Comparison of ENCODE assay signal across 9 cellular contexts in the genomic region with DNA sequence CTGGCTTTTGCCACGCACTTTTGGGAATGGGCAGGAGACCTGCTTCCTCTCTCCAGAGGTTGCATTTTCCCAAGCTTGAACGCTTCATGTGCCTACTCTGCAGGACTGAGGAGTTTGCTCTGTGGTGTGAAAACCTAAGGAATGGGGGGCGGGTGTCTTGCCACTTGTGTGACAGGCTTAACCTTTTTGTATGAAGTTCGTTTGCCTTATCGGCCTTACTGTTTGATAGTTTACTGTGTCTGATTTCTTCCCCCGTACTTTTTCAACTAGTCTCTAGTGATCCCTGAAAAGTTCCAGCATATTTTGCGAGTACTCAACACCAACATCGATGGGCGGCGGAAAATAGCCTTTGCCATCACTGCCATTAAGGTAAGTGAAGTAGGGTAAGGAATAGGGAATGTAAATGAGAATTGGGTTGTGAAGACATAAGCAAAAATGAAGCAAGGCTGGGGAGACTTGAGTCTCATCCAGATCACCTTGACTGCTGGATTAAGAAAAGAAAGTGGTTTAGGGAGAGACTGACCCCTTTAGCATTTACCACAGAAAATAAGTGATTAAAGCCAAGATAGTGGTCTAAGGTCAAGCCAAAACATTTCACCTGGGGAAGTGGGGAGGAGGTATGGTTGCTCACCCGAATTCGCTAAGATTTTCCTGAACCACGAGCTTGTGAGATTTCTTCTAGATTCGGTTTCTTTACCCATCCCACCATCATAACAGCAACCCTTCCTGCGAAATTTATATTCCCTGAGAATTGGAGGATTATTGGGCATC. TPM values are rescaled to one million over a fixed set of nuclear protein-coding genes. Genes with fewer than 3 reads are reported as not detected.
DNase-seq lines count a peak whose midpoint lies in the region; ATAC-seq, FAIRE-seq and TF ChIP-seq lines count a peak whose summit lies in the region.
"Had no signal": no experiment of that assay in that cellular context is flagged by ENCODE, and none has a peak within 500 bp of the region (broad histone marks: within the 10 kb centered on the region; RNA-seq: fewer than 3 reads in every experiment).

No MANE protein-coding gene starts in this region.

- H3K27ac ChIP-seq in K562 (ENCODE audit: extremely low read depth, low read depth, low read length) (peak overlapping the region; percentile 98), lower lobe of right lung (peak overlapping the region; percentile 91)

- intact Hi-C loops in K562 (cut with micrococcal nuclease) (loop anchor here (1.0 to 10.0 kb wide), 2 partner anchors 45 to 302 kb away; partner anchors contain the start of gene ZBTB22), lower lobe of right lung (cut with DNase I) (no loop called here)

- H3K4me1 Mint-ChIP-seq in activated T-cell treated with anti-CD3 and anti-CD28 coated beads, Interleukin-2, amount 50 U/mL, for 72 hours (ENCODE audit: low read depth) = peaks cover 66% of the 10 kb centered on the region
- peaks cover 46% of the 10 kb centered on the region for H3K4me1 Mint-ChIP-seq in type B pancreatic cell (ENCODE audit: unreplicated experiment)

- H3K4me1 ChIP-seq in K562 (replicated peaks in 1 of 2; ENCODE audit: control insufficient read depth in 2 of 2, insufficient read depth in 2 of 2, low read length in 2 of 2) (peaks cover 20 to 38% of the 10 kb centered on the region in 2 experiments), lower lobe of right lung (peaks cover 61% of the 10 kb centered on the region)

- no peak for TF ChIP-seq CTCF in K562 (IDR thresholded peaks at IDR 0.05 in 2 of 3, conservative IDR thresholded peaks at IDR 0.05 in 1 of 3; ENCODE audit: insufficient read depth in 2 of 3, low read depth in 1 of 3, low read length in 3 of 3)
- no peak for TF ChIP-seq CTCF in lower lobe of right lung (IDR thresholded peaks at IDR 0.05)
- TF ChIP-seq CTCF in type B pancreatic cell (conservative IDR thresholded peaks at IDR 0.05) = no peak

- peaks cover 42% of the 10 kb centered on the region for H4K20me1 ChIP-seq in K562 (replicated peaks; ENCODE audit: control insufficient read depth, insufficient read depth, low read length)

- no peaks in the 10 kb centered on the region for H3K9me1 ChIP-seq in K562 (ENCODE audit: control insufficient read depth, insufficient read depth, low read length)

- no peaks in the 10 kb centered on the region for H3K9me3 ChIP-seq in K562 (replicated peaks; ENCODE audit: control insufficient read depth, insufficient read depth, low read depth, low read length)
- no peaks in the 10 kb centered on the region for H3K9me3 ChIP-seq in lower lobe of right lung

- H3K27me3 ChIP-seq in K562 (ENCODE audit: control insufficient read depth in 2 of 2, insufficient read depth in 2 of 2, low read length in 2 of 2) (no peaks in the 10 kb centered on the region; a peak in 1 of 5 replicates), lower lobe of right lung (ENCODE audit: low read depth) (no peaks in the 10 kb centered on the region)

- no peaks in the 10 kb centered on the region for H3K9me3 Mint-ChIP-seq in activated T-cell treated with anti-CD3 and anti-CD28 coated beads, Interleukin-2, amount 50 U/mL, for 72 hours
- no peaks in the 10 kb centered on the region for H3K9me3 Mint-ChIP-seq in type B pancreatic cell

- peak overlapping the region; percentile 98 for H3K27ac Mint-ChIP-seq in activated T-cell treated with anti-CD3 and anti-CD28 coated beads, Interleukin-2, amount 50 U/mL, for 72 hours
- H3K27ac Mint-ChIP-seq in type B pancreatic cell = peak overlapping the region; percentile 100

- 0% methylated on average over 15 of the region's 15 CpGs for WGBS in K562 (ENCODE audit: insufficient coverage, low coverage, missing lambda C conversion rate)

- no peak for DNase-seq in activated T-cell treated with anti-CD3 and anti-CD28 coated beads, Interleukin-2, amount 50 U/mL, for 72 hours
- DNase-seq in activated T-cell treated with anti-CD3 and anti-CD28 coated beads, Interleukin-2, amount 50 U/mL, for 1 hour = no peak
- DNase-seq in K562 (ENCODE audit: extremely low read depth in 1 of 4, low spot score in 3 of 4) = peak in 2 of 4 experiments; percentile 40 to 45
- DNase-seq in lower lobe of right lung = no peak
- no peak for DNase-seq in type B pancreatic cell (ENCODE audit: extremely low spot score, unreplicated experiment)
- no peak for DNase-seq in COR-L47 (lab: John Stamatoyannopoulos, UW)

- no peak for ATAC-seq in activated T-cell treated with anti-CD3 and anti-CD28 coated beads, Interleukin-2, amount 50 U/mL, for 72 hours (replicated peaks in 1 of 2)
- ATAC-seq in K562 (peak; percentile 0; the same call in 1 of the 3 replicates), lower lobe of right lung (no peak), GM21367 (IDR thresholded peaks at IDR 0.05; ENCODE audit: unreplicated experiment) (no peak), GM19467 (IDR thresholded peaks at IDR 0.05; ENCODE audit: unreplicated experiment) (no peak)

- H2AFZ ChIP-seq in K562 (ENCODE audit: low read depth, low read length) = peak overlapping the region; percentile 42; the same call in 1 of the 2 replicates

- in situ Hi-C loops in K562 (cut with MboI) = loop anchor here (10.0 kb wide), 1 partner anchor 132 kb away; no protein-coding TSS in a partner anchor

- peaks cover 76% of the 10 kb centered on the region for H3K36me3 ChIP-seq in K562 (ENCODE audit: control insufficient read depth, insufficient read depth, low read length)
- peaks cover 61% of the 10 kb centered on the region for H3K36me3 ChIP-seq in lower lobe of right lung

- peaks cover 28 to 54% of the 10 kb centered on the region in 2 donors for H3K36me3 Mint-ChIP-seq in activated T-cell treated with anti-CD3 and anti-CD28 coated beads, Interleukin-2, amount 50 U/mL, for 72 hours (ENCODE audit: insufficient read depth in 2 of 2)
- peaks cover 39% of the 10 kb centered on the region for H3K36me3 Mint-ChIP-seq in type B pancreatic cell

- peaks cover 68% of the 10 kb centered on the region for H3K79me2 ChIP-seq in K562 (ENCODE audit: control insufficient read depth, insufficient read depth, low read length)

- CTCF ChIA-PET in K562 (lab: Yijun Ruan, JAX; ENCODE audit: low intra/inter-chr PET ratio) = no interaction called here

- peak overlapping the region; percentile 99 for H3K4me2 ChIP-seq in K562 (ENCODE audit: insufficient read depth, low read length)

- H3K4me3 Mint-ChIP-seq in activated T-cell treated with anti-CD3 and anti-CD28 coated beads, Interleukin-2, amount 50 U/mL, for 72 hours = peak overlapping the region; percentile 94 to 98
- peak overlapping the region; percentile 98 for H3K4me3 Mint-ChIP-seq in type B pancreatic cell

- no peak for FAIRE-seq in K562 (lab: Jason Lieb, UNC)

- no peaks in the 10 kb centered on the region for H3K27me3 Mint-ChIP-seq in activated T-cell treated with anti-CD3 and anti-CD28 coated beads, Interleukin-2, amount 50 U/mL, for 72 hours (ENCODE audit: low read depth)
- H3K27me3 Mint-ChIP-seq in type B pancreatic cell = no peaks in the 10 kb centered on the region

- BruUV-seq in K562 (replicated peaks; lab: Mats Ljungman, UMichigan) = TSS peak; percentile 66

- peak overlapping the region; percentile 92 to 100 for H3K9ac ChIP-seq in K562 (ENCODE audit: insufficient read depth in 1 of 2, low read depth in 2 of 2, low read length in 2 of 2)

- no peak; the same call in 1 of the 2 replicates for TF ChIP-seq POLR2A in K562 (conservative IDR thresholded peaks at IDR 0.05)

- TF ChIP-seq RAD21 in K562 (CRISPR knock-in tag; conservative IDR thresholded peaks at IDR 0.05 in 1 of 2, IDR thresholded peaks at IDR 0.05 in 1 of 2) = no peak

- POLR2A ChIA-PET in K562 (lab: Yijun Ruan, JAX) = interaction anchor here (0.5 to 3.2 kb wide), 38 partner anchors 9 to 1758 kb away, joined by 3 to 47 read pairs (median 4); partner anchors contain the start of genes HSD17B8, HSPA1B, KIFC1 and PFDN6

- peak overlapping the region; percentile 93 for H3K4me3 ChIP-seq in K562
- peak overlapping the region; percentile 83 for H3K4me3 ChIP-seq in lower lobe of right lung

- no peak for TF ChIP-seq EP300 in K562 (IDR thresholded peaks at IDR 0.05; ENCODE audit: low read length)

RNA-seq across cellular contexts. Expression of gene RPS18, which starts 0.7 kb away (rescaled TPM):
- 1,000 to 10,000 TPM; 4,335 to 4,825 TPM for total RNA-seq in activated T-cell treated with anti-CD3 and anti-CD28 coated beads, Interleukin-2, amount 50 U/mL, for 72 hours
- 573 and 845 TPM in 2 replicates for total RNA-seq in K562 (2011; cell fraction: chromatin; rRNA removed; ENCODE audit: low replicate concordance)
- total RNA-seq in K562 (2011; cell fraction: nucleolus; rRNA removed) = 1,781 and 2,022 TPM in 2 replicates
- 2,244 and 4,596 TPM in 2 replicates for total RNA-seq in K562 (2011; cell fraction: nucleoplasm; rRNA removed)
- total RNA-seq in K562 (2014; rRNA removed) = 7,421 and 7,756 TPM in 2 replicates
- total RNA-seq in K562 (2014; rRNA removed; fragmentation: Illumina TruSeq; extraction: Trizol) = 8,131 and 8,358 TPM in 2 replicates
- 6,830 and 6,840 TPM in 2 replicates for total RNA-seq in K562 (2015; rRNA removed; fragmentation: Illumina TruSeq; extraction: Trizol)
- total RNA-seq in K562 (2021) = 5,023 and 5,547 TPM in 2 replicates
- 10,924 and 13,776 TPM in 2 replicates for polyA plus RNA-seq in K562 (2011; rRNA removed)
- polyA plus RNA-seq in K562 (2011; cell fraction: cytosol; rRNA removed) = 9,974 and 14,279 TPM in 2 replicates
- polyA plus RNA-seq in K562 (2011; cell fraction: nucleus; rRNA removed) = 3,080 and 5,551 TPM in 2 replicates
- 10,450 and 11,249 TPM in 2 replicates for polyA plus RNA-seq in K562 (2012)
- 6,410 and 6,519 TPM in 2 replicates for polyA plus RNA-seq in K562 (2014; fragmentation: Illumina TruSeq; extraction: Trizol)
- over 10,000 TPM; 14,899 to 17,516 TPM for polyA plus RNA-seq in K562 (2014; fragmentation: Nextera tagmentation; extraction: Ambion mirVana)
- 10,223 and 10,563 TPM in 2 replicates for polyA plus RNA-seq in K562 (2014; rRNA removed)
- polyA minus RNA-seq in K562 (2011; rRNA and poly(A)+ RNA removed) = 5,821 and 6,481 TPM in 2 replicates
- 1,459 and 1,756 TPM in 2 replicates for polyA minus RNA-seq in K562 (2011; cell fraction: cytosol; rRNA and poly(A)+ RNA removed)
- 337 and 777 TPM in 2 replicates for polyA minus RNA-seq in K562 (2011; cell fraction: nucleus; rRNA and poly(A)+ RNA removed)
- 1,662 TPM for total RNA-seq in lower lobe of right lung
- 3,043 and 3,480 TPM in 2 replicates for total RNA-seq in type B pancreatic cell (ENCODE audit: low replicate concordance)

RNA-seq across cellular contexts. Expression of gene VPS52, which starts 0.9 kb away (rescaled TPM):
- 10 to 100 TPM; 50.7 to 54.9 TPM for total RNA-seq in activated T-cell treated with anti-CD3 and anti-CD28 coated beads, Interleukin-2, amount 50 U/mL, for 72 hours
- 400 and 717 TPM in 2 replicates for total RNA-seq in K562 (2011; cell fraction: chromatin; rRNA removed; ENCODE audit: low replicate concordance)
- 323 and 336 TPM in 2 replicates for total RNA-seq in K562 (2011; cell fraction: nucleolus; rRNA removed)
- 335 and 348 TPM in 2 replicates for total RNA-seq in K562 (2011; cell fraction: nucleoplasm; rRNA removed)
- total RNA-seq in K562 (2014; rRNA removed) = 40.2 and 41.7 TPM in 2 replicates
- total RNA-seq in K562 (2014; rRNA removed; fragmentation: Illumina TruSeq; extraction: Trizol) = 37.6 and 38.0 TPM in 2 replicates
- 37.0 and 40.9 TPM in 2 replicates for total RNA-seq in K562 (2015; rRNA removed; fragmentation: Illumina TruSeq; extraction: Trizol)
- 60.2 and 67.1 TPM in 2 replicates for total RNA-seq in K562 (2021)
- polyA plus RNA-seq in K562 (2011; rRNA removed) = 103 and 149 TPM in 2 replicates
- 129 and 132 TPM in 2 replicates for polyA plus RNA-seq in K562 (2011; cell fraction: cytosol; rRNA removed)
- polyA plus RNA-seq in K562 (2011; cell fraction: nucleus; rRNA removed) = 844 and 952 TPM in 2 replicates
- 56.6 and 77.5 TPM in 2 replicates for polyA plus RNA-seq in K562 (2012)
- 71.9 and 84.9 TPM in 2 replicates for polyA plus RNA-seq in K562 (2014; fragmentation: Illumina TruSeq; extraction: Trizol)
- polyA plus RNA-seq in K562 (2014; fragmentation: Nextera tagmentation; extraction: Ambion mirVana) = 10 to 100 TPM; 24.4 to 37.6 TPM
- polyA plus RNA-seq in K562 (2014; rRNA removed) = 68.2 and 69.7 TPM in 2 replicates
- polyA minus RNA-seq in K562 (2011; rRNA and poly(A)+ RNA removed) = 149 and 152 TPM in 2 replicates
- polyA minus RNA-seq in K562 (2011; cell fraction: cytosol; rRNA and poly(A)+ RNA removed) = 43.4 and 43.6 TPM in 2 replicates
- 174 and 254 TPM in 2 replicates for polyA minus RNA-seq in K562 (2011; cell fraction: nucleus; rRNA and poly(A)+ RNA removed)
- total RNA-seq in lower lobe of right lung = 59.7 TPM
- 54.7 and 62.4 TPM in 2 replicates for total RNA-seq in type B pancreatic cell (ENCODE audit: low replicate concordance)

RNA-seq across cellular contexts. Expression of gene B3GALT4, which starts 4.4 kb away (rescaled TPM):
- total RNA-seq in activated T-cell treated with anti-CD3 and anti-CD28 coated beads, Interleukin-2, amount 50 U/mL, for 72 hours = 10 to 100 TPM; 10.1 to 14.2 TPM
- 1.4 and 7.8 TPM in 2 replicates for total RNA-seq in K562 (2011; cell fraction: chromatin; rRNA removed; ENCODE audit: low replicate concordance)
- total RNA-seq in K562 (2011; cell fraction: nucleolus; rRNA removed) = 9.2 and 10.9 TPM in 2 replicates
- 3.7 and 4.7 TPM in 2 replicates for total RNA-seq in K562 (2011; cell fraction: nucleoplasm; rRNA removed)
- total RNA-seq in K562 (2014; rRNA removed) (1.3 and 2.6 TPM in 2 replicates), K562 (2014; rRNA removed; fragmentation: Illumina TruSeq; extraction: Trizol) (0.35 and 0.36 TPM in 2 replicates), K562 (2015; rRNA removed; fragmentation: Illumina TruSeq; extraction: Trizol) (0.94 and 1.2 TPM in 2 replicates), K562 (2021) (1.2 and 1.8 TPM in 2 replicates), lower lobe of right lung (19.6 TPM), type B pancreatic cell (ENCODE audit: low replicate concordance) (10.1 and 22.2 TPM in 2 replicates)
- polyA plus RNA-seq in K562 (2011; rRNA removed) (0.42 and 0.61 TPM in 2 replicates), K562 (2014; fragmentation: Illumina TruSeq; extraction: Trizol) (0.33 and 0.60 TPM in 2 replicates), K562 (2014; fragmentation: Nextera tagmentation; extraction: Ambion mirVana) (under 1 TPM in 1 of 2 experiments, not detected in 1; 0.11 TPM), K562 (2014; rRNA removed) (0.65 and 0.98 TPM in 2 replicates)
- 0.34 and 1.3 TPM in 2 replicates for polyA plus RNA-seq in K562 (2011; cell fraction: cytosol; rRNA removed)
- 0.83 and 1.4 TPM in 2 replicates for polyA plus RNA-seq in K562 (2011; cell fraction: nucleus; rRNA removed)
- polyA plus RNA-seq in K562 (2012) = 1.2 and 2.5 TPM in 2 replicates
- 0.60 and 0.74 TPM in 2 replicates for polyA minus RNA-seq in K562 (2011; rRNA and poly(A)+ RNA removed)
- 0.67 and 1.6 TPM in 2 replicates for polyA minus RNA-seq in K562 (2011; cell fraction: cytosol; rRNA and poly(A)+ RNA removed)
- polyA minus RNA-seq in K562 (2011; cell fraction: nucleus; rRNA and poly(A)+ RNA removed) = 8.3 and 8.6 TPM in 2 replicates
- total RNA-seq: myocyte had no signal

RNA-seq across cellular contexts. Expression of gene WDR46, which starts 16.5 kb away (rescaled TPM):
- 10 to 100 TPM; 46.6 to 54.0 TPM for total RNA-seq in activated T-cell treated with anti-CD3 and anti-CD28 coated beads, Interleukin-2, amount 50 U/mL, for 72 hours
- total RNA-seq in K562 (2011; cell fraction: chromatin; rRNA removed; ENCODE audit: low replicate concordance) = 140 and 282 TPM in 2 replicates
- 158 and 186 TPM in 2 replicates for total RNA-seq in K562 (2011; cell fraction: nucleolus; rRNA removed)
- total RNA-seq in K562 (2011; cell fraction: nucleoplasm; rRNA removed) = 84.4 and 113 TPM in 2 replicates
- total RNA-seq in K562 (2014; rRNA removed) (139 and 160 TPM in 2 replicates), K562 (2014; rRNA removed; fragmentation: Illumina TruSeq; extraction: Trizol) (69.9 and 87.1 TPM in 2 replicates), K562 (2015; rRNA removed; fragmentation: Illumina TruSeq; extraction: Trizol) (146 TPM in 2 replicates), K562 (2021) (108 and 117 TPM in 2 replicates), lower lobe of right lung (34.4 TPM), type B pancreatic cell (ENCODE audit: low replicate concordance) (53.1 and 67.4 TPM in 2 replicates)
- polyA plus RNA-seq in K562 (2011; rRNA removed) (51.8 and 80.5 TPM in 2 replicates), K562 (2014; fragmentation: Illumina TruSeq; extraction: Trizol) (83.4 and 93.1 TPM in 2 replicates), K562 (2014; fragmentation: Nextera tagmentation; extraction: Ambion mirVana) (10 to 100 TPM in 1 of 2 experiments, 1 to 10 TPM in 1; 8.9 to 27.6 TPM), K562 (2014; rRNA removed) (89.3 and 113 TPM in 2 replicates)
- 64.4 and 91.4 TPM in 2 replicates for polyA plus RNA-seq in K562 (2011; cell fraction: cytosol; rRNA removed)
- polyA plus RNA-seq in K562 (2011; cell fraction: nucleus; rRNA removed) = 147 and 197 TPM in 2 replicates
- 79.7 and 86.5 TPM in 2 replicates for polyA plus RNA-seq in K562 (2012)
- polyA minus RNA-seq in K562 (2011; rRNA and poly(A)+ RNA removed) = 75.9 and 79.2 TPM in 2 replicates
- 80.6 and 85.6 TPM in 2 replicates for polyA minus RNA-seq in K562 (2011; cell fraction: cytosol; rRNA and poly(A)+ RNA removed)
- 74.7 and 86.1 TPM in 2 replicates for polyA minus RNA-seq in K562 (2011; cell fraction: nucleus; rRNA and poly(A)+ RNA removed)

RNA-seq across cellular contexts. Expression of gene PFDN6, which starts 16.9 kb away (rescaled TPM):
- 10 to 100 TPM; 41.9 to 54.6 TPM for total RNA-seq in activated T-cell treated with anti-CD3 and anti-CD28 coated beads, Interleukin-2, amount 50 U/mL, for 72 hours
- total RNA-seq in K562 (2011; cell fraction: chromatin; rRNA removed; ENCODE audit: low replicate concordance) = 67.5 and 110 TPM in 2 replicates
- total RNA-seq in K562 (2011; cell fraction: nucleolus; rRNA removed) = 84.5 and 92.7 TPM in 2 replicates
- 89.2 and 96.6 TPM in 2 replicates for total RNA-seq in K562 (2011; cell fraction: nucleoplasm; rRNA removed)
- 292 and 358 TPM in 2 replicates for total RNA-seq in K562 (2014; rRNA removed)
- total RNA-seq in K562 (2014; rRNA removed; fragmentation: Illumina TruSeq; extraction: Trizol) = 216 and 230 TPM in 2 replicates
- total RNA-seq in K562 (2015; rRNA removed; fragmentation: Illumina TruSeq; extraction: Trizol) = 236 and 241 TPM in 2 replicates
- 150 and 172 TPM in 2 replicates for total RNA-seq in K562 (2021)
- 125 and 200 TPM in 2 replicates for polyA plus RNA-seq in K562 (2011; rRNA removed)
- polyA plus RNA-seq in K562 (2011; cell fraction: cytosol; rRNA removed) = 76.6 and 97.7 TPM in 2 replicates
- 182 and 189 TPM in 2 replicates for polyA plus RNA-seq in K562 (2011; cell fraction: nucleus; rRNA removed)
- 199 and 305 TPM in 2 replicates for polyA plus RNA-seq in K562 (2012)
- polyA plus RNA-seq in K562 (2014; fragmentation: Illumina TruSeq; extraction: Trizol) = 301 and 322 TPM in 2 replicates
- 1 to 10 TPM; 6.8 to 8.7 TPM for polyA plus RNA-seq in K562 (2014; fragmentation: Nextera tagmentation; extraction: Ambion mirVana)
- 472 and 475 TPM in 2 replicates for polyA plus RNA-seq in K562 (2014; rRNA removed)
- polyA minus RNA-seq in K562 (2011; rRNA and poly(A)+ RNA removed) = 62.1 and 76.4 TPM in 2 replicates
- 33.4 and 35.0 TPM in 2 replicates for polyA minus RNA-seq in K562 (2011; cell fraction: cytosol; rRNA and poly(A)+ RNA removed)
- polyA minus RNA-seq in K562 (2011; cell fraction: nucleus; rRNA and poly(A)+ RNA removed) = 42.8 and 58.6 TPM in 2 replicates
- total RNA-seq in lower lobe of right lung = 32.9 TPM
- total RNA-seq in type B pancreatic cell (ENCODE audit: low replicate concordance) = 52.9 and 54.5 TPM in 2 replicates
